In genomic region chr7:8443871-8444756, GRCh38 we compare ENCODE assay signal across 11 cellular contexts. TPM values are rescaled to one million over a fixed set of nuclear protein-coding genes. Genes with fewer than 3 reads are reported as not detected.
A peak's percentile ranks its signal among the peaks of the same experiment; 100 is the strongest.
DNase-seq lines count a peak whose midpoint lies in the region; ATAC-seq, FAIRE-seq and TF ChIP-seq lines count a peak whose summit lies in the region.
"Had no signal": no experiment of that assay in that cellular context is flagged by ENCODE, and none has a peak within 500 bp of the region (broad histone marks: within the 10 kb centered on the region; RNA-seq: fewer than 3 reads in every experiment).

No MANE protein-coding gene starts in this region.

- H3K27ac ChIP-seq in A549 (no peak overlapping the region), GM12878 (ENCODE audit: control insufficient read depth, insufficient read depth) (no peak overlapping the region)
- H3K27ac ChIP-seq: body of pancreas had no signal

- peaks cover 3% of the 10 kb centered on the region; the same call in 1 of the 3 replicates for H3K9me3 ChIP-seq in A549
- H3K9me3 ChIP-seq in GM12878 (replicated peaks; ENCODE audit: control insufficient read depth, insufficient read depth, low read length) = peaks cover 6% of the 10 kb centered on the region; the same call in 2 of the 3 replicates
- H3K9me3 ChIP-seq: body of pancreas had no signal

- in situ Hi-C loops in GM12878 (cut with MboI) = no loop called here

- TF ChIP-seq EP300 in A549 (IDR thresholded peaks at IDR 0.05) (no peak), GM12878 (IDR thresholded peaks at IDR 0.05; ENCODE audit: borderline replicate concordance in 1 of 2, control insufficient read depth in 1 of 2, low read depth in 2 of 2, low read length in 2 of 2) (no peak)

- CTCF ChIA-PET in A549 (lab: Yijun Ruan, JAX) (interaction anchor here (1.0 kb wide), 1 partner anchor 29 kb away, joined by 3 read pairs; no protein-coding TSS in a partner anchor), GM12878 (lab: Yijun Ruan, JAX) (interaction anchor here (1.6 kb wide), 1 partner anchor 35 kb away, joined by 3 read pairs; no protein-coding TSS in a partner anchor)

- H4K20me1 ChIP-seq in GM12878 (ENCODE audit: control insufficient read depth, insufficient read depth) = no peaks in the 10 kb centered on the region

- SMC1A ChIA-PET in GM12878 (lab: Charles Lee; ENCODE audit: uncharacterized antibody, unreplicated experiment) = no interaction called here

- no peak overlapping the region for H3K4me3 ChIP-seq in A549
- H3K4me3 ChIP-seq in GM12878 = no peak overlapping the region
- H3K4me3 ChIP-seq: body of pancreas had no signal

- DNase-seq in A549 (ENCODE audit: low read depth in 1 of 2, low spot score in 1 of 2) (peak in 1 of 2 experiments; percentile 18), GM12878 (ENCODE audit: low read depth, low spot score) (no peak), left lobe of liver (ENCODE audit: low spot score) (no peak), NCI-H1436 treated with DMSO at 0.1 percent for 48 hours (lab: John Stamatoyannopoulos, UW) (no peak), UCSD-AML1 (lab: John Stamatoyannopoulos, UW; ENCODE audit: unreplicated experiment) (no peak)
- DNase-seq: activated CD4-positive, alpha-beta T cell treated with anti-CD3 and anti-CD28 coated beads, Interleukin-2, amount 50 U/mL, for 4 hours; right cardiac atrium had no signal

- no peaks in the 10 kb centered on the region for H3K4me1 ChIP-seq in A549
- no peaks in the 10 kb centered on the region for H3K4me1 ChIP-seq in GM12878 (ENCODE audit: control insufficient read depth, insufficient read depth, low read length)

- intact Hi-C loops in GM12878 (cut with micrococcal nuclease; ENCODE audit: unreplicated experiment) = no loop called here

- ATAC-seq in A549 = peak; percentile 64 to 79; a peak in 5 of 6 replicates
- ATAC-seq in GM12878 = peak; percentile 31; the same call in 2 of the 3 replicates
- ATAC-seq in left lobe of liver = peak; percentile 58
- ATAC-seq in GM18517 (IDR thresholded peaks at IDR 0.05; ENCODE audit: unreplicated experiment) = no peak
- ATAC-seq in HG03439 (IDR thresholded peaks at IDR 0.05; ENCODE audit: unreplicated experiment) = no peak
- ATAC-seq: body of pancreas, right cardiac atrium had no signal

- WGBS in A549 (ENCODE audit: missing lambda C conversion rate) = 30% methylated on average over 36 of the region's 40 CpGs
- WGBS in GM12878 (ENCODE audit: insufficient coverage, insufficient replicate concordance, low lambda C conversion rate, missing lambda C conversion rate) = 38% methylated on average over 40 of the region's 40 CpGs

- peaks cover 4 to 18% of the 10 kb centered on the region in 2 experiments; a peak in 3 of 4 replicates for H3K27me3 ChIP-seq in GM12878 (replicated peaks in 1 of 2; ENCODE audit: control insufficient read depth in 2 of 2, insufficient read depth in 2 of 2, low read length in 1 of 2)

- H3K79me2 ChIP-seq in GM12878 (ENCODE audit: control insufficient read depth, insufficient read depth, low read length) = no peaks in the 10 kb centered on the region

- H2AFZ ChIP-seq in GM12878 (ENCODE audit: control insufficient read depth, low read depth, low read length) = no peak overlapping the region

- POLR2A ChIA-PET in A549 (lab: Yijun Ruan, JAX) (no interaction called here), GM12878 (lab: Charles Lee) (no interaction called here)

- TF ChIP-seq RAD21 in A549 (conservative IDR thresholded peaks at IDR 0.05 in 1 of 2, IDR thresholded peaks at IDR 0.05 in 1 of 2) = no peak
- no peak for TF ChIP-seq RAD21 in GM12878 (IDR thresholded peaks at IDR 0.05; ENCODE audit: insufficient read depth, low read depth, low read length)

- no peak overlapping the region for H3K9ac ChIP-seq in GM12878 (ENCODE audit: control insufficient read depth, insufficient read depth, low read length)

- TF ChIP-seq POLR2A in A549 (IDR thresholded peaks at IDR 0.05; ENCODE audit: low read length) = no peak
- no peak for TF ChIP-seq POLR2A in GM12878 (IDR thresholded peaks at IDR 0.05; ENCODE audit: low read depth, low read length)

- no TSS peak for BruUV-seq in GM12878 (replicated peaks; lab: Mats Ljungman, UMichigan)

- H3K36me3 ChIP-seq in GM12878 (ENCODE audit: control insufficient read depth in 2 of 2, insufficient read depth in 2 of 2, low read length in 1 of 2) = no peaks in the 10 kb centered on the region

- TF ChIP-seq CTCF in A549 (IDR thresholded peaks at IDR 0.05) (no peak), GM12872 (IDR thresholded peaks at IDR 0.05; ENCODE audit: insufficient read depth, low read depth, low read length) (peak; percentile 31; the same call in 2 of the 3 replicates), GM12878 (IDR thresholded peaks at IDR 0.05 in 2 of 3, conservative IDR thresholded peaks at IDR 0.05 in 1 of 3; ENCODE audit: control insufficient read depth in 2 of 3, extremely low read depth in 1 of 3, insufficient read depth in 1 of 3, low read depth in 3 of 3, low read length in 3 of 3) (0 out of 6 replicates have a peak, but pooled peaks of 1 of the 3 experiments have one; percentile 10)

- H3K4me2 ChIP-seq in A549 (peak overlapping the region; percentile 23; the same call in 2 of the 3 replicates), GM12878 (ENCODE audit: control insufficient read depth, insufficient read depth) (no peak overlapping the region)

- FAIRE-seq in A549 (lab: Jason Lieb, UNC) = no peak
- no peak for FAIRE-seq in GM12878 (lab: Jason Lieb, UNC)

- RAD21 ChIA-PET in GM12878 (lab: Charles Lee; ENCODE audit: unreplicated experiment) = no interaction called here

TF ChIP-seq in A549, 52 proteins besides CTCF, POLR2A, EP300 and RAD21:
- TF ChIP-seq MYC (IDR thresholded peaks at IDR 0.05; ENCODE audit: borderline replicate concordance, low read length) = no peak

TF ChIP-seq in GM12878, 131 proteins besides CTCF, POLR2A, EP300 and RAD21 (continues in another document):
- TF ChIP-seq BRCA1 (IDR thresholded peaks at IDR 0.05; ENCODE audit: low read depth, low read length) = no peak
- no peak for TF ChIP-seq KDM1A (IDR thresholded peaks at IDR 0.05; ENCODE audit: borderline replicate concordance)
- TF ChIP-seq TCF3 (IDR thresholded peaks at IDR 0.05; ENCODE audit: borderline replicate concordance, insufficient read depth, low read depth, low read length) = no peak
- no peak for TF ChIP-seq ZNF592 (IDR thresholded peaks at IDR 0.05)
- no peak for TF ChIP-seq YBX1 (IDR thresholded peaks at IDR 0.05)
- TF ChIP-seq SIX5 (IDR thresholded peaks at IDR 0.05; ENCODE audit: low read depth, low read length, severe bottlenecking) = no peak
- no peak for TF ChIP-seq KLF5 (IDR thresholded peaks at IDR 0.05; ENCODE audit: partially characterized antibody)
- TF ChIP-seq CREB1 (IDR thresholded peaks at IDR 0.05; ENCODE audit: low read depth) = no peak
- no peak for TF ChIP-seq IKZF2 (IDR thresholded peaks at IDR 0.05)
- TF ChIP-seq SMAD5 (IDR thresholded peaks at IDR 0.05; ENCODE audit: low read depth) = no peak

RNA-seq across cellular contexts. Expression of gene NXPH1, which starts 10.7 kb away (rescaled TPM):
- polyA plus RNA-seq in A549 (2011; rRNA removed) (not detected in 2 replicates), A549 (2017; fragmentation: RNase III; extraction: RNeasy Plus Mini Kit Qiagen cat#74134 plus additional on column Dnase treatment) (not detected in 3 replicates), GM12878 (2011; rRNA removed) (0.34 and 0.50 TPM in 2 replicates), GM12878 (2014; fragmentation: Illumina TruSeq; extraction: Trizol) (0.06 TPM in 1 of 2 replicates, not detected in the other), GM12878 (2014; fragmentation: Nextera tagmentation; extraction: Ambion mirVana) (not detected), GM12878 (2014; rRNA removed) (not detected in 2 replicates), GM12878 (2016; fragmentation: Nextera tagmentation; extraction: Ambion mirVana) (not detected)
- polyA plus RNA-seq in A549 (2012; cell fraction: cytosol; rRNA removed) = not detected in 2 replicates
- not detected in 2 replicates for polyA plus RNA-seq in A549 (2012; cell fraction: nucleus; rRNA removed)
- not detected in 2 replicates for polyA minus RNA-seq in A549 (2011; rRNA and poly(A)+ RNA removed)
- total RNA-seq in GM12878 (2013; cell fraction: nucleolus; rRNA removed) = 0.48 and 0.49 TPM in 2 replicates
- total RNA-seq in GM12878 (2014; rRNA removed) (not detected in 2 replicates), GM12878 (2014; rRNA removed; fragmentation: Illumina TruSeq; extraction: Trizol) (not detected in 2 replicates), GM12878 (2021) (not detected in 2 replicates), left lobe of liver (not detected)
- not detected for polyA plus RNA-seq in GM12878 (2011; ENCODE audit: low read depth)
- 0.05 and 0.12 TPM in 2 replicates for polyA plus RNA-seq in GM12878 (2011; cell fraction: cytosol; rRNA removed)
- polyA plus RNA-seq in GM12878 (2011; cell fraction: nucleus; rRNA removed) = 0.22 and 0.48 TPM in 2 replicates
- polyA plus RNA-seq in GM12878 (2012) = not detected in 2 replicates
- 0.15 and 0.31 TPM in 2 replicates for polyA minus RNA-seq in GM12878 (2011; rRNA and poly(A)+ RNA removed)
- polyA minus RNA-seq in GM12878 (2011; cell fraction: cytosol; rRNA and poly(A)+ RNA removed) = not detected in 2 replicates
- 0.67 TPM in 1 of 2 replicates, not detected in the other for polyA minus RNA-seq in GM12878 (2011; cell fraction: nucleus; rRNA and poly(A)+ RNA removed)
- total RNA-seq: body of pancreas, right cardiac atrium had no signal
- polyA plus RNA-seq: right cardiac atrium had no signal

Comparison
In these comparisons a context has a peak if more than half of its experiments do, and no peak if none do; other contexts are left out.
1. ATAC-seq: peak in A549 (2 of 2), GM12878 (single experiment) and left lobe of liver (single experiment); none in GM18517 (single experiment) and HG03439 (single experiment).